ENCODE assay signal across 23 cellular contexts in genomic region chr13:108305655-108306054, GRCh38. TPM values are rescaled to one million over a fixed set of nuclear protein-coding genes. Genes with fewer than 3 reads are reported as not detected.
DNase-seq lines count a peak whose midpoint lies in the region; ATAC-seq and TF ChIP-seq lines count a peak whose summit lies in the region.
"Had no signal": no experiment of that assay in that cellular context is flagged by ENCODE, and none has a peak within 500 bp of the region (broad histone marks: within the 10 kb centered on the region; RNA-seq: fewer than 3 reads in every experiment).

No MANE protein-coding gene starts in this region.

- no peaks in the 10 kb centered on the region for H3K79me2 ChIP-seq in smooth muscle cell (ENCODE audit: low read depth)

- H3K36me3 ChIP-seq in smooth muscle cell (ENCODE audit: low read depth), result no peaks in the 10 kb centered on the region
- H3K36me3 ChIP-seq: WERI-Rb-1 had no signal

- peak overlapping the region; percentile 6 for H3K4me3 ChIP-seq in smooth muscle cell
- H3K4me3 ChIP-seq: BLaER1 treated with 17β-estradiol and CSF1 and Interleukin-3, amounts not matched to agents 10 nM and 100 nM had no signal

- H3K4me3 Mint-ChIP-seq in activated CD4-positive, alpha-beta T cell treated with anti-CD3 and anti-CD28 coated beads, Interleukin-2, amount 10 ng/mL, durations not matched to agents 24 days and 14 days, result no peak overlapping the region
- H3K4me3 Mint-ChIP-seq: effector memory CD8-positive, alpha-beta T cell; H9; memory B cell; natural killer cell; stimulated activated naive B cell treated with anti-CD40 and anti-IgM and Interleukin-4, amounts not matched to agents 10 μg/mL and 1 μg/mL and 100 μg/mL, for 72 hours had no signal

- no peaks in the 10 kb centered on the region for H3K9me3 ChIP-seq in smooth muscle cell (replicated peaks; ENCODE audit: low read depth)

- intact Hi-C loops in activated CD4-positive, alpha-beta T cell treated with anti-CD3 and anti-CD28 coated beads, Interleukin-2, amount 10 ng/mL, durations not matched to agents 24 days and 14 days (cut with micrococcal nuclease), result loop anchor here (5.0 kb wide), 1 partner anchor 33 kb away; no protein-coding TSS in a partner anchor

- H3K4me1 ChIP-seq in smooth muscle cell (ENCODE audit: low read depth), result no peaks in the 10 kb centered on the region

- no peaks in the 10 kb centered on the region for H3F3A ChIP-seq in smooth muscle cell (ENCODE audit: low read depth)

- H2AFZ ChIP-seq in smooth muscle cell (ENCODE audit: low read depth), result no peak overlapping the region

- no peak for DNase-seq in activated CD4-positive, alpha-beta T cell treated with anti-CD3 and anti-CD28 coated beads, Interleukin-2, amount 10 ng/mL, durations not matched to agents 24 days and 14 days
- no peak for DNase-seq in activated CD4-positive, alpha-beta T cell treated with anti-CD3 and anti-CD28 coated beads for 4 hours
- DNase-seq in smooth muscle cell (lab: John Stamatoyannopoulos, UW; ENCODE audit: unreplicated experiment) (no peak), EL (no peak), mesenteric fat pad (ENCODE audit: low spot score) (no peak)
- DNase-seq: DMS79 treated with DMSO at 0.1 percent for 48 hours; effector memory CD8-positive, alpha-beta T cell; H9; natural killer cell; NCI-H1092; NCI-H2107; NK-92 treated with Interleukin-12 subunit alpha and Interleukin-12 subunit beta, amount 100 ng/mL, for 24 hours; small intestine; stimulated activated naive B cell treated with anti-CD40 and anti-IgM and Interleukin-4, amounts not matched to agents 10 μg/mL and 1 μg/mL and 100 μg/mL, for 72 hours; T-helper 1 cell; trophoblast cell; WERI-Rb-1 had no signal

- peak; percentile 51 for ATAC-seq in GM21576 (IDR thresholded peaks at IDR 0.05; ENCODE audit: unreplicated experiment)
- peak; percentile 46 for ATAC-seq in HG03280 (IDR thresholded peaks at IDR 0.05; ENCODE audit: unreplicated experiment)
- ATAC-seq in HG03108 (IDR thresholded peaks at IDR 0.05; ENCODE audit: unreplicated experiment), result no peak
- ATAC-seq: effector memory CD8-positive, alpha-beta T cell; natural killer cell; stimulated activated naive B cell treated with anti-CD40 and anti-IgM and Interleukin-4, amounts not matched to agents 10 μg/mL and 1 μg/mL and 100 μg/mL, for 72 hours had no signal

- H3K27me3 ChIP-seq in smooth muscle cell (ENCODE audit: low read depth), result no peaks in the 10 kb centered on the region
- H3K27me3 ChIP-seq: BLaER1 treated with 17β-estradiol and CSF1 and Interleukin-3, amounts not matched to agents 10 nM and 100 nM had no signal

- peak overlapping the region; percentile 28 for H3K27ac Mint-ChIP-seq in activated CD4-positive, alpha-beta T cell treated with anti-CD3 and anti-CD28 coated beads, Interleukin-2, amount 10 ng/mL, durations not matched to agents 24 days and 14 days
- H3K27ac Mint-ChIP-seq: H9; memory B cell; natural killer cell; stimulated activated naive B cell treated with anti-CD40 and anti-IgM and Interleukin-4, amounts not matched to agents 10 μg/mL and 1 μg/mL and 100 μg/mL, for 72 hours had no signal

- H3K9ac ChIP-seq in smooth muscle cell (ENCODE audit: low read depth), result no peak overlapping the region

- peaks cover 16% of the 10 kb centered on the region for H3K4me1 Mint-ChIP-seq in activated CD4-positive, alpha-beta T cell treated with anti-CD3 and anti-CD28 coated beads, Interleukin-2, amount 10 ng/mL, durations not matched to agents 24 days and 14 days
- H3K4me1 Mint-ChIP-seq: H9; memory B cell; natural killer cell; stimulated activated naive B cell treated with anti-CD40 and anti-IgM and Interleukin-4, amounts not matched to agents 10 μg/mL and 1 μg/mL and 100 μg/mL, for 72 hours had no signal

- peaks cover 4% of the 10 kb centered on the region for H3K9me3 Mint-ChIP-seq in activated CD4-positive, alpha-beta T cell treated with anti-CD3 and anti-CD28 coated beads, Interleukin-2, amount 10 ng/mL, durations not matched to agents 24 days and 14 days

- no peak overlapping the region for H3K27ac ChIP-seq in smooth muscle cell (ENCODE audit: low read depth)
- H3K27ac ChIP-seq: 22Rv1, WERI-Rb-1 had no signal

- no peak overlapping the region for H3K4me2 ChIP-seq in smooth muscle cell

- H3K36me3 Mint-ChIP-seq in activated CD4-positive, alpha-beta T cell treated with anti-CD3 and anti-CD28 coated beads, Interleukin-2, amount 10 ng/mL, durations not matched to agents 24 days and 14 days (ENCODE audit: low read depth), result peaks cover 19% of the 10 kb centered on the region

- no peaks in the 10 kb centered on the region for H3K27me3 Mint-ChIP-seq in activated CD4-positive, alpha-beta T cell treated with anti-CD3 and anti-CD28 coated beads, Interleukin-2, amount 10 ng/mL, durations not matched to agents 24 days and 14 days
- H3K27me3 Mint-ChIP-seq: effector memory CD8-positive, alpha-beta T cell; memory B cell; stimulated activated naive B cell treated with anti-CD40 and anti-IgM and Interleukin-4, amounts not matched to agents 10 μg/mL and 1 μg/mL and 100 μg/mL, for 72 hours had no signal

- no peaks in the 10 kb centered on the region for H4K20me1 ChIP-seq in smooth muscle cell (ENCODE audit: low read depth)
- H4K20me1 ChIP-seq: BLaER1 treated with 17β-estradiol and CSF1 and Interleukin-3, amounts not matched to agents 10 nM and 100 nM had no signal

- no peak for TF ChIP-seq CTCF in smooth muscle cell (IDR thresholded peaks at IDR 0.05; ENCODE audit: borderline replicate concordance, insufficient read depth, poor library complexity, severe bottlenecking)

RNA-seq across cellular contexts. Expression of gene TNFSF13B, which starts 36.1 kb away (rescaled TPM):
- total RNA-seq in activated CD4-positive, alpha-beta T cell treated with anti-CD3 and anti-CD28 coated beads, Interleukin-2, amount 10 ng/mL, durations not matched to agents 24 days and 14 days, result 2.7 TPM in 2 replicates
- total RNA-seq in smooth muscle cell (1.1 and 1.8 TPM in 2 replicates), mesenteric fat pad (7.0 TPM)
- 0.58 and 2.0 TPM in 2 replicates for polyA plus RNA-seq in smooth muscle cell
